11 cellular contexts compared by ENCODE assay signal in genomic region chr16:71919033-71919432, GRCh38. TPM values are rescaled to one million over a fixed set of nuclear protein-coding genes. Genes with fewer than 3 reads are reported as not detected.
DNase-seq lines count a peak whose midpoint lies in the region; ATAC-seq, FAIRE-seq and TF ChIP-seq lines count a peak whose summit lies in the region.
"Had no signal": no experiment of that assay in that cellular context is flagged by ENCODE, and none has a peak within 500 bp of the region (broad histone marks: within the 10 kb centered on the region; RNA-seq: fewer than 3 reads in every experiment).

No MANE protein-coding gene starts in this region.

- H3K27me3 ChIP-seq in right lobe of liver = no peaks in the 10 kb centered on the region
- H3K27me3 ChIP-seq: body of pancreas had no signal

- no peak overlapping the region for H3K4me3 ChIP-seq in right lobe of liver
- H3K4me3 ChIP-seq: body of pancreas had no signal

- H3K36me3 ChIP-seq in right lobe of liver = peaks cover 22 to 74% (median 46%) of the 10 kb centered on the region in 4 donors

- DNase-seq in GM18507 (ENCODE audit: extremely low spot score, insufficient read length, low read depth) = peak; percentile 20
- DNase-seq in right lobe of liver = no peak
- no peak for DNase-seq in activated CD4-positive, alpha-beta T cell treated with anti-CD3 and anti-CD28 coated beads, Interleukin-2, amount 50 U/mL, for 1 hour
- DNase-seq in occipital lobe (lab: John Stamatoyannopoulos, UW) = no peak
- no peak for DNase-seq in stimulated activated naive CD4-positive, alpha-beta T cell treated with Interleukin-2 at 50 U/mL for 16 hours (lab: John Stamatoyannopoulos, UW)
- DNase-seq in NCI-H69 (lab: John Stamatoyannopoulos, UW) = no peak
- DNase-seq: body of pancreas, DND-41, NCI-H226 had no signal

- no peak for TF ChIP-seq CTCF in right lobe of liver (IDR thresholded peaks at IDR 0.05)

- peak; percentile 75 for ATAC-seq in GM21528 (IDR thresholded peaks at IDR 0.05; ENCODE audit: low FRiP score, unreplicated experiment)
- peak; percentile 75 for ATAC-seq in HG03521 (IDR thresholded peaks at IDR 0.05; ENCODE audit: unreplicated experiment)
- ATAC-seq in right lobe of liver = peak; percentile 50 to 79 (median 58)
- ATAC-seq: body of pancreas had no signal

- intact Hi-C loops in right lobe of liver (cut with DNase I) = no loop called here

- WGBS in right lobe of liver (ENCODE audit: insufficient coverage, low coverage, low lambda C conversion rate, missing lambda C conversion rate) = 73% methylated on average over 3 of the region's 3 CpGs

- TF ChIP-seq POLR2A in right lobe of liver (IDR thresholded peaks at IDR 0.05) = no peak

- no peak overlapping the region for H3K27ac ChIP-seq in right lobe of liver
- H3K27ac ChIP-seq: body of pancreas had no signal

- no peaks in the 10 kb centered on the region for H3K9me3 ChIP-seq in right lobe of liver
- H3K9me3 ChIP-seq: body of pancreas had no signal

- FAIRE-seq in GM18507 (lab: Jason Lieb, UNC) = peak; percentile 77

- peaks cover 0 to 12% (median 4%) of the 10 kb centered on the region in 4 donors for H3K4me1 ChIP-seq in right lobe of liver
- H3K4me1 ChIP-seq: body of pancreas had no signal

RNA-seq across cellular contexts. Expression of gene IST1, which starts 23.7 kb away (rescaled TPM):
- total RNA-seq in right lobe of liver (10 to 100 TPM; 44.7 to 73.4 (median 65.5) TPM), occipital lobe (122 TPM)

RNA-seq across cellular contexts. Expression of gene ZNF821, which starts 35.1 kb away (rescaled TPM):
- 1 to 10 TPM; 1.3 to 3.8 (median 1.7) TPM for total RNA-seq in right lobe of liver
- 35.1 TPM for total RNA-seq in occipital lobe
